20 cellular contexts compared by ENCODE assay signal in genomic region chr6:127198549-127198948, GRCh38.
A peak's percentile ranks its signal among the peaks of the same experiment; 100 is the strongest.
DNase-seq lines count a peak whose midpoint lies in the region; ATAC-seq and TF ChIP-seq lines count a peak whose summit lies in the region.
"Had no signal": no experiment of that assay in that cellular context is flagged by ENCODE, and none has a peak within 500 bp of the region (broad histone marks: within the 10 kb centered on the region; RNA-seq: fewer than 3 reads in every experiment).

No MANE protein-coding gene starts in this region.

- H3K9me3 Mint-ChIP-seq in MCF 10A (ENCODE audit: unreplicated experiment), result no peaks in the 10 kb centered on the region
- H3K9me3 Mint-ChIP-seq: GM23338 had no signal

- no peak overlapping the region for H3K27ac Mint-ChIP-seq in MCF 10A (ENCODE audit: low read depth, unreplicated experiment)
- H3K27ac Mint-ChIP-seq: GM23338, progenitor cell of endocrine pancreas had no signal

- TF ChIP-seq CTCF in MCF 10A (IDR thresholded peaks at IDR 0.05; ENCODE audit: unreplicated experiment) (no peak), breast epithelium (IDR thresholded peaks at IDR 0.05) (no peak), choroid plexus epithelial cell (conservative IDR thresholded peaks at IDR 0.05; ENCODE audit: low read depth, low read length) (no peak), lower lobe of right lung (IDR thresholded peaks at IDR 0.05) (no peak)

- no peak for TF ChIP-seq POLR2A in breast epithelium (IDR thresholded peaks at IDR 0.05)

- H3K4me1 Mint-ChIP-seq in MCF 10A (ENCODE audit: insufficient read depth, unreplicated experiment), result peaks cover 5% of the 10 kb centered on the region
- H3K4me1 Mint-ChIP-seq: GM23338 had no signal

- POLR2A ChIA-PET in MCF 10A (lab: Yijun Ruan, JAX), result interaction anchor here (1.1 kb wide), 1 partner anchor 22 kb away, joined by 3 read pairs; no protein-coding TSS in a partner anchor

- H3K4me3 Mint-ChIP-seq in MCF 10A (ENCODE audit: unreplicated experiment), result no peak overlapping the region
- H3K4me3 Mint-ChIP-seq: GM23338 had no signal

- H3K36me3 ChIP-seq in breast epithelium, result no peaks in the 10 kb centered on the region
- H3K36me3 ChIP-seq in lower lobe of right lung, result no peaks in the 10 kb centered on the region
- no peaks in the 10 kb centered on the region for H3K36me3 ChIP-seq in aorta (ENCODE audit: control insufficient read depth in 1 of 2, insufficient read depth in 2 of 2, low read length in 1 of 2)

- H3K36me3 Mint-ChIP-seq in MCF 10A (ENCODE audit: insufficient read depth, unreplicated experiment), result no peaks in the 10 kb centered on the region

- whole genome bisulfite sequencing in aorta, 2 donors, result 88% methylated on average over 5 of the region's 5 CpGs

- no peak overlapping the region for H3K27ac ChIP-seq in breast epithelium
- H3K27ac ChIP-seq in lower lobe of right lung, result peak overlapping the region; percentile 57
- no peak overlapping the region for H3K27ac ChIP-seq in aorta (ENCODE audit: low read depth in 1 of 2, low read length in 2 of 2)
- H3K27ac ChIP-seq: 22Rv1 had no signal

- H3K9me3 ChIP-seq in breast epithelium (no peaks in the 10 kb centered on the region), lower lobe of right lung (no peaks in the 10 kb centered on the region), aorta (ENCODE audit: control insufficient read depth, low read length) (no peaks in the 10 kb centered on the region)

- intact Hi-C loops in MCF 10A (cut with micrococcal nuclease) (loop anchor here (10.0 kb wide), 1 partner anchor 1164 kb away; no protein-coding TSS in a partner anchor), breast epithelium (cut with DNase I; ENCODE audit: low total_unique reads) (no loop called here), lower lobe of right lung (cut with DNase I) (no loop called here), aorta (cut with DNase I) (no loop called here)

- H3K27me3 Mint-ChIP-seq in MCF 10A (ENCODE audit: insufficient read depth, unreplicated experiment), result peaks cover 53% of the 10 kb centered on the region
- H3K27me3 Mint-ChIP-seq: progenitor cell of endocrine pancreas had no signal

- no peak overlapping the region for H3K4me3 ChIP-seq in breast epithelium
- H3K4me3 ChIP-seq in choroid plexus epithelial cell (ENCODE audit: low read depth, low read length), result no peak overlapping the region
- no peak overlapping the region for H3K4me3 ChIP-seq in lower lobe of right lung
- no peak overlapping the region for H3K4me3 ChIP-seq in aorta (ENCODE audit: low read length in 2 of 2)
- H3K4me3 ChIP-seq: GM23338 had no signal

- CTCF ChIA-PET in MCF 10A (lab: Yijun Ruan, JAX), result no interaction called here

- H3K4me1 ChIP-seq in breast epithelium (no peaks in the 10 kb centered on the region), lower lobe of right lung (no peaks in the 10 kb centered on the region), aorta (ENCODE audit: control insufficient read depth in 1 of 2, insufficient read depth in 2 of 2, low read length in 2 of 2) (no peaks in the 10 kb centered on the region)

- H3K27me3 ChIP-seq in breast epithelium (no peaks in the 10 kb centered on the region), lower lobe of right lung (ENCODE audit: low read depth) (no peaks in the 10 kb centered on the region), aorta (ENCODE audit: control insufficient read depth in 1 of 2, insufficient read depth in 2 of 2, low read length in 1 of 2) (no peaks in the 10 kb centered on the region)

- BruUV-seq in MCF 10A (replicated peaks; lab: Mats Ljungman, UMichigan), result no TSS peak

- DNase-seq in MCF 10A (ENCODE audit: unreplicated experiment) (peak; percentile 14), breast epithelium (ENCODE audit: low spot score in 2 of 2) (no peak), choroid plexus epithelial cell (ENCODE audit: low read depth) (peak; percentile 32), lower lobe of right lung (no peak), aorta (no peak), NCI-H2227 treated with DMSO at 0.1 percent for 48 hours (lab: John Stamatoyannopoulos, UW) (no peak), inferior parietal cortex (ENCODE audit: extremely low spot score) (no peak), NCI-H2196 (lab: John Stamatoyannopoulos, UW; ENCODE audit: unreplicated experiment) (no peak)
- DNase-seq: activated CD4-positive, alpha-beta T cell treated with anti-CD3 and anti-CD28 coated beads, Interleukin-2, amount 50 U/mL, for 4 hours; amniotic stem cell; COR-L47; dermis blood vessel endothelial cell; islet precursor cell; KG1; NCI-H2081; NCI-H774; stimulated activated CD4-positive, alpha-beta T cell treated with anti-CD3 and anti-CD28 coated beads, Interleukin-2, amount 100 ng/mL, for 48 hours had no signal

- ATAC-seq in lower lobe of right lung (peak; percentile 76 to 84), aorta (ENCODE audit: low FRiP score) (peak; percentile 79)
- ATAC-seq: GM23338 had no signal

Comparison
In these comparisons a context has a peak if more than half of its experiments do, and no peak if none do; other contexts are left out.
1. DNase-seq: peak in MCF 10A (single experiment) and choroid plexus epithelial cell (single experiment); none in breast epithelium (0 of 2), lower lobe of right lung (single experiment), aorta (0 of 2), NCI-H2227 treated with DMSO at 0.1 percent for 48 hours (single experiment), inferior parietal cortex (single experiment) and NCI-H2196 (single experiment).